ENCODE assay signal across 9 cellular contexts in the genomic region with DNA sequence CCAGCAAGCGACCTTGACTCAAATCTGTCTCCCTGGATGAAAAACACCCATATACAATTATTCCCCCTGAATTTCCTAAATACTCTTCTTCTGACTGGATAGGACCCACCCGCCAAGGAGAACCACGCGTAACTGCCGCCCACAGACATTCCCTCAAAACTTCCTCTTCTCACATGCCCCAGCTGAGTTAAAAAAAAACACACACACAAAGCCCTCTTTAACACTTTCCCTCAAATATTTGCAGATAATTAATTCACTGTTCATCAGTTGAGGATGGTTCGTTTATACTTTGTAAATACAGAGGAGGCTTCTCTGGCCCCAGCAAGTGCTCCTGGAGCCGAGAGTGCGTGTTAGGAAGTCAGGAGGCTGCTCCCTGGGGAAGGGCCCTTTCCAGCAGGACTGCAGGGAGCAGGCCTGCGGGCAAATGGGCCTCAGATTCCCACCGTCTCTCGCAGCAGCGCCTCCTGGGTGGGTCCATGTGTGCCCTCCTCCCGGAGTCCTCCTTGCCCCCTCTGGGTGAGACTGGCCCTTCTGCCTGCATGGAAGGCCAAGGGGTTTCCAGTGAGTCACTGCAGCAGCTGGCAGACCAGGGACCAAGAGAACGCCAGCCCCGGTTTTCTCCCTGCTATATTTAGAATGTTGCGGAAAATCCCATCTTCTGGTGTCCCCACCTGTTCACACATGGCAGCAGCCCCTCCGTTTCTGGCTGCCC. TPM values are rescaled to one million over a fixed set of nuclear protein-coding genes. Genes with fewer than 3 reads are reported as not detected.
DNase-seq lines count a peak whose midpoint lies in the region; ATAC-seq and TF ChIP-seq lines count a peak whose summit lies in the region.
"Had no signal": no experiment of that assay in that cellular context is flagged by ENCODE, and none has a peak within 500 bp of the region (broad histone marks: within the 10 kb centered on the region; RNA-seq: fewer than 3 reads in every experiment).

No MANE protein-coding gene starts in this region.

- H3K9ac ChIP-seq in SK-N-SH (peak overlapping the region; percentile 36; the same call in 1 of the 2 replicates), mesendoderm (ENCODE audit: low read length) (no peak overlapping the region)

- no peak overlapping the region for H3K23ac ChIP-seq in mesendoderm (ENCODE audit: low read length)

- H3K4me1 ChIP-seq in SK-N-SH (ENCODE audit: control insufficient read depth in 1 of 2, insufficient read depth in 2 of 2, low read depth in 1 of 2, low read length in 1 of 2), result peaks cover 16 to 33% of the 10 kb centered on the region in 2 experiments
- peaks cover 24 to 100% (median 71%) of the 10 kb centered on the region in 9 donors for H3K4me1 ChIP-seq in heart right ventricle
- H3K4me1 ChIP-seq in mesendoderm (ENCODE audit: control insufficient read depth, low read depth, low read length), result no peaks in the 10 kb centered on the region

- H3K4ac ChIP-seq in mesendoderm (ENCODE audit: low read depth, low read length), result no peak overlapping the region

- peaks cover 6% of the 10 kb centered on the region for H3F3A ChIP-seq in SK-N-SH (replicated peaks; ENCODE audit: insufficient read depth)

- CTCF ChIA-PET in SK-N-SH (lab: Yijun Ruan, JAX), result interaction anchor here (1.2 kb wide), 1 partner anchor 85 kb away, joined by 4 read pairs; no protein-coding TSS in a partner anchor

- no peak overlapping the region for H4K8ac ChIP-seq in mesendoderm (ENCODE audit: low read depth, low read length)

- H3K9me3 ChIP-seq in SK-N-SH, result no peaks in the 10 kb centered on the region
- peaks cover 0 to 9% (median 4%) of the 10 kb centered on the region in 11 donors for H3K9me3 ChIP-seq in heart right ventricle
- H3K9me3 ChIP-seq: right lobe of liver had no signal

- no peak overlapping the region for H3K4me3 ChIP-seq in SK-N-SH (ENCODE audit: low read depth in 2 of 2, low read length in 1 of 2)
- H3K4me3 ChIP-seq in heart right ventricle, result peak overlapping the region in 1 of 10 donors; percentile 9
- H3K4me3 ChIP-seq in mesendoderm (ENCODE audit: low read length), result no peak overlapping the region
- H3K4me3 ChIP-seq: right lobe of liver had no signal

- peaks cover 5% of the 10 kb centered on the region for H3K36me3 Mint-ChIP-seq in stimulated activated naive CD8-positive, alpha-beta T cell treated with anti-CD3 and anti-CD28 coated beads, Interleukin-15, Interleukin-2, amounts not matched to agents 100 ng/mL and 50 ng/mL, for 24 hours (ENCODE audit: low read depth)
- H3K36me3 Mint-ChIP-seq in stimulated activated naive B cell treated with anti-CD40 and anti-IgM and Interleukin-4, amounts not matched to agents 10 μg/mL and 1 μg/mL and 100 μg/mL, for 72 hours, result peaks cover 38 to 50% of the 10 kb centered on the region in 2 donors

- H3K27me3 ChIP-seq in SK-N-SH (ENCODE audit: insufficient read depth) (no peaks in the 10 kb centered on the region), heart right ventricle (no peaks in the 10 kb centered on the region), mesendoderm (ENCODE audit: insufficient read depth, low read length, poor library complexity) (no peaks in the 10 kb centered on the region)
- H3K27me3 ChIP-seq: right lobe of liver had no signal

- no peak overlapping the region for H2BK15ac ChIP-seq in mesendoderm (replicated peaks; ENCODE audit: low read depth)

- peaks cover 34% of the 10 kb centered on the region for H3K4me1 Mint-ChIP-seq in stimulated activated naive CD8-positive, alpha-beta T cell treated with anti-CD3 and anti-CD28 coated beads, Interleukin-15, Interleukin-2, amounts not matched to agents 100 ng/mL and 50 ng/mL, for 24 hours (ENCODE audit: low read depth)
- peaks cover 44 to 59% of the 10 kb centered on the region in 2 donors for H3K4me1 Mint-ChIP-seq in stimulated activated naive B cell treated with anti-CD40 and anti-IgM and Interleukin-4, amounts not matched to agents 10 μg/mL and 1 μg/mL and 100 μg/mL, for 72 hours

- no peak for ATAC-seq in stimulated activated naive CD8-positive, alpha-beta T cell treated with anti-CD3 and anti-CD28 coated beads, Interleukin-15, Interleukin-2, amounts not matched to agents 100 U/mL and 50 U/mL, for 24 hours
- ATAC-seq in heart right ventricle (peak; percentile 37 to 72 (median 56)), HG03342 (IDR thresholded peaks at IDR 0.05; ENCODE audit: unreplicated experiment) (no peak)
- peak; percentile 55 to 67 for ATAC-seq in stimulated activated naive B cell treated with anti-CD40 and anti-IgM and Interleukin-4, amounts not matched to agents 10 μg/mL and 1 μg/mL and 100 μg/mL, for 72 hours (replicated peaks)

- no peak for TF ChIP-seq EP300 in SK-N-SH (IDR thresholded peaks at IDR 0.05; ENCODE audit: borderline replicate concordance in 1 of 2, low read depth in 1 of 2, low read length in 1 of 2)

- 56% methylated on average over 15 of the region's 17 CpGs for WGBS in SK-N-SH (ENCODE audit: low lambda C conversion rate)
- WGBS in heart right ventricle, 2 donors, result 28 to 41% methylated on average over 17 of the region's 17 CpGs
- no CpG with 5 or more reads among the region's 17 CpGs for WGBS in mesendoderm (ENCODE audit: extremely low coverage, insufficient coverage, low lambda C conversion rate)

- DNase-seq in stimulated activated naive CD8-positive, alpha-beta T cell treated with anti-CD3 and anti-CD28 coated beads, Interleukin-15, Interleukin-2, amounts not matched to agents 100 U/mL and 50 U/mL, for 24 hours, result no peak
- no peak for DNase-seq in SK-N-SH
- DNase-seq in heart right ventricle, result peak; percentile 64 to 78
- DNase-seq in stimulated activated naive B cell treated with anti-CD40 and anti-IgM and Interleukin-4, amounts not matched to agents 10 μg/mL and 1 μg/mL and 100 μg/mL, for 72 hours, result peak; percentile 23
- DNase-seq in mesendoderm, result no peak
- no peak for DNase-seq in stimulated activated CD4-positive, alpha-beta T cell treated with anti-CD3 and anti-CD28 coated beads, Interleukin-4, amount 100 ng/mL, for 24 hours
- DNase-seq: right lobe of liver had no signal

- no peak overlapping the region for H4K5ac ChIP-seq in mesendoderm (ENCODE audit: low read length)

- no peak overlapping the region for H3K18ac ChIP-seq in mesendoderm (ENCODE audit: low read length)

- H3K79me2 ChIP-seq in SK-N-SH (ENCODE audit: insufficient read depth) (no peaks in the 10 kb centered on the region), mesendoderm (ENCODE audit: control insufficient read depth, insufficient read depth, low read length) (no peaks in the 10 kb centered on the region)

- no peaks in the 10 kb centered on the region for H3K27me3 Mint-ChIP-seq in stimulated activated naive CD8-positive, alpha-beta T cell treated with anti-CD3 and anti-CD28 coated beads, Interleukin-15, Interleukin-2, amounts not matched to agents 100 ng/mL and 50 ng/mL, for 24 hours
- H3K27me3 Mint-ChIP-seq in stimulated activated naive B cell treated with anti-CD40 and anti-IgM and Interleukin-4, amounts not matched to agents 10 μg/mL and 1 μg/mL and 100 μg/mL, for 72 hours, result no peaks in the 10 kb centered on the region

- H3K27ac ChIP-seq in SK-N-SH (ENCODE audit: low read depth in 2 of 2, low read length in 1 of 2) (peak overlapping the region; percentile 56 to 72; a peak in 3 of 4 replicates), heart right ventricle (peak overlapping the region in 9 of 10 donors; percentile 53 to 79 (median 67)), mesendoderm (ENCODE audit: low read depth, low read length) (no peak overlapping the region)
- H3K27ac ChIP-seq: right lobe of liver had no signal

- H3K79me1 ChIP-seq in mesendoderm (ENCODE audit: low read length), result no peaks in the 10 kb centered on the region

- no peak overlapping the region for H2BK5ac ChIP-seq in mesendoderm (ENCODE audit: low read length)

- intact Hi-C loops in heart right ventricle (cut with DNase I), result no loop called here

- no peak overlapping the region for H2BK120ac ChIP-seq in mesendoderm (ENCODE audit: low read depth, low read length)

- no peak for TF ChIP-seq CTCF in SK-N-SH (IDR thresholded peaks at IDR 0.05)
- peak in 1 of 9 donors; percentile 9 for TF ChIP-seq CTCF in heart right ventricle (IDR thresholded peaks at IDR 0.05)

- POLR2A ChIA-PET in SK-N-SH (lab: Yijun Ruan, JAX), result no interaction called here

- no peaks in the 10 kb centered on the region for H4K20me1 ChIP-seq in SK-N-SH (ENCODE audit: insufficient read depth)

- H3K36me3 ChIP-seq in SK-N-SH (replicated peaks in 1 of 2; ENCODE audit: control insufficient read depth in 1 of 2, insufficient read depth in 2 of 2, low read length in 1 of 2), result no peaks in the 10 kb centered on the region
- H3K36me3 ChIP-seq in heart right ventricle, result peaks cover 0 to 62% (median 0%) of the 10 kb centered on the region in 9 donors
- H3K36me3 ChIP-seq in mesendoderm (ENCODE audit: control insufficient read depth, insufficient read depth, low read length), result no peaks in the 10 kb centered on the region
- H3K36me3 ChIP-seq: right lobe of liver had no signal

- H3K27ac Mint-ChIP-seq in stimulated activated naive CD8-positive, alpha-beta T cell treated with anti-CD3 and anti-CD28 coated beads, Interleukin-15, Interleukin-2, amounts not matched to agents 100 ng/mL and 50 ng/mL, for 24 hours, result peak overlapping the region; percentile 63
- peak overlapping the region; percentile 90 for H3K27ac Mint-ChIP-seq in stimulated activated naive B cell treated with anti-CD40 and anti-IgM and Interleukin-4, amounts not matched to agents 10 μg/mL and 1 μg/mL and 100 μg/mL, for 72 hours

- no peak overlapping the region for H3K56ac ChIP-seq in mesendoderm (ENCODE audit: low read length)

- H3K4me3 Mint-ChIP-seq in stimulated activated naive CD8-positive, alpha-beta T cell treated with anti-CD3 and anti-CD28 coated beads, Interleukin-15, Interleukin-2, amounts not matched to agents 100 ng/mL and 50 ng/mL, for 24 hours, result no peak overlapping the region
- H3K4me3 Mint-ChIP-seq in stimulated activated naive B cell treated with anti-CD40 and anti-IgM and Interleukin-4, amounts not matched to agents 10 μg/mL and 1 μg/mL and 100 μg/mL, for 72 hours, result peak overlapping the region; percentile 39 to 46

- TF ChIP-seq RAD21 in SK-N-SH (IDR thresholded peaks at IDR 0.05; ENCODE audit: low read length), result no peak

- H3K4me2 ChIP-seq in SK-N-SH, result peak overlapping the region; percentile 56
- no peak overlapping the region for H3K4me2 ChIP-seq in mesendoderm (ENCODE audit: low read length)

- no peak overlapping the region for H2AK5ac ChIP-seq in mesendoderm (ENCODE audit: low read length)

- peaks cover 10% of the 10 kb centered on the region for H3K9me3 Mint-ChIP-seq in stimulated activated naive CD8-positive, alpha-beta T cell treated with anti-CD3 and anti-CD28 coated beads, Interleukin-15, Interleukin-2, amounts not matched to agents 100 ng/mL and 50 ng/mL, for 24 hours
- H3K9me3 Mint-ChIP-seq in stimulated activated naive B cell treated with anti-CD40 and anti-IgM and Interleukin-4, amounts not matched to agents 10 μg/mL and 1 μg/mL and 100 μg/mL, for 72 hours, result peaks cover 8 to 13% of the 10 kb centered on the region in 2 donors

- H2AFZ ChIP-seq in SK-N-SH (ENCODE audit: low read depth), result peak overlapping the region; percentile 77; the same call in 1 of the 2 replicates

- H3K9me2 ChIP-seq in SK-N-SH, result no peaks in the 10 kb centered on the region

RNA-seq across cellular contexts. Expression of a gene that starts 46.8 kb away (rescaled TPM):
- 2.0 and 2.2 TPM in 2 replicates for polyA plus RNA-seq in SK-N-SH (2012; rRNA removed)
- polyA plus RNA-seq in SK-N-SH (2012; cell fraction: cytosol; rRNA removed), result 1.7 and 2.7 TPM in 2 replicates
- 2.2 and 3.7 TPM in 2 replicates for polyA plus RNA-seq in SK-N-SH (2012; cell fraction: nucleus; rRNA removed)
- 100 to 1,000 TPM in 1 of 10 donors, 10 to 100 TPM in 9; 52.0 to 103 (median 69.7) TPM for total RNA-seq in heart right ventricle
- 10 to 100 TPM; 35.7 to 61.5 TPM for polyA plus RNA-seq in heart right ventricle
- polyA plus RNA-seq in mesendoderm (2013, experiment 1 of 2), result 0.17 TPM
- polyA plus RNA-seq in mesendoderm (2013, experiment 2 of 2), result 0.20 TPM

Comparison
In these comparisons a context has a peak if more than half of its experiments do, and no peak if none do; other contexts are left out.
1. ATAC-seq: peak in heart right ventricle (8 of 8) and stimulated activated naive B cell treated with anti-CD40 and anti-IgM and Interleukin-4, amounts not matched to agents 10 μg/mL and 1 μg/mL and 100 μg/mL, for 72 hours (2 of 2); none in stimulated activated naive CD8-positive, alpha-beta T cell treated with anti-CD3 and anti-CD28 coated beads, Interleukin-15, Interleukin-2, amounts not matched to agents 100 U/mL and 50 U/mL, for 24 hours (single experiment) and HG03342 (single experiment).
2. DNase-seq: peak in heart right ventricle (2 of 2) and stimulated activated naive B cell treated with anti-CD40 and anti-IgM and Interleukin-4, amounts not matched to agents 10 μg/mL and 1 μg/mL and 100 μg/mL, for 72 hours (single experiment); none in stimulated activated naive CD8-positive, alpha-beta T cell treated with anti-CD3 and anti-CD28 coated beads, Interleukin-15, Interleukin-2, amounts not matched to agents 100 U/mL and 50 U/mL, for 24 hours (single experiment), SK-N-SH (single experiment), mesendoderm (single experiment) and stimulated activated CD4-positive, alpha-beta T cell treated with anti-CD3 and anti-CD28 coated beads, Interleukin-4, amount 100 ng/mL, for 24 hours (single experiment).
3. RNA of a gene that starts 46.8 kb away (polyA plus RNA-seq): 35.7 to 61.5 TPM in heart right ventricle; 1.7 to 3.7 TPM in SK-N-SH; every median in the first group is over 4 times any median in the second.